27 cellular contexts compared by ENCODE assay signal in genomic region chr13:33115274-33115673, GRCh38.
"Had no signal": no experiment of that assay in that cellular context is flagged by ENCODE, and none has a peak within 500 bp of the region (broad histone marks: within the 10 kb centered on the region; RNA-seq: fewer than 3 reads in every experiment).

No MANE protein-coding gene starts in this region.

- H3K9me3 ChIP-seq: SJCRH30 had no signal

- DNase-seq: activated CD4-positive, alpha-beta memory T cell treated with anti-CD3 and anti-CD28 coated beads for 36 hours; activated CD4-positive, alpha-beta T cell treated with anti-CD3 and anti-CD28 coated beads for 1 hour; activated CD4-positive, alpha-beta T cell treated with anti-CD3 and anti-CD28 coated beads, Interleukin-2, amount 10 ng/mL, durations not matched to agents 7 days and 5 days; activated CD8-positive, alpha-beta memory T cell treated with anti-CD3 and anti-CD28 coated beads for 24 hours; activated effector memory CD4-positive, alpha-beta T cell treated with anti-CD3 and anti-CD28 coated beads, Interleukin-2, amount 50 U/mL, for 16 hours; activated naive CD4-positive, alpha-beta T cell treated with anti-CD3 and anti-CD28 coated beads for 36 hours; activated T-cell treated with anti-CD3 and anti-CD28 coated beads, Interleukin-2, amount 50 U/mL, for 4 hours; amygdala; MM.1S; NCI-H1105; NCI-H1436; NCI-H187; NCI-H2081; NCI-H510A treated with DMSO at 0.1 percent for 48 hours; NCI-H69; NK-92 treated with Interleukin-12 subunit alpha and Interleukin-12 subunit beta, amount 100 ng/mL, for 24 hours; OCI-M1; Right ventricle myocardium superior; SJCRH30; SW 1271 had no signal

- H3K36me3 Mint-ChIP-seq: activated CD4-positive, alpha-beta memory T cell treated with anti-CD3 and anti-CD28 coated beads for 36 hours; activated naive CD8-positive, alpha-beta T cell; WTC11 had no signal

- H3K4me3 Mint-ChIP-seq: activated CD4-positive, alpha-beta memory T cell treated with anti-CD3 and anti-CD28 coated beads for 36 hours; activated CD4-positive, alpha-beta T cell treated with anti-CD3 and anti-CD28 coated beads, Interleukin-2, amount 10 ng/mL, durations not matched to agents 7 days and 5 days; activated naive CD4-positive, alpha-beta T cell treated with anti-CD3 and anti-CD28 coated beads for 36 hours; activated naive CD8-positive, alpha-beta T cell; activated T-cell treated with anti-CD3 and anti-CD28 coated beads, Interleukin-2, amount 50 U/mL, for 4 hours; brain; T-helper 2 cell treated with Interferon-gamma antibody and Interleukin-4, amounts not matched to agents 5 μg/mL and 100 μg/mL, for 36 hours; WTC11 had no signal

- H3K27ac ChIP-seq: RWPE1, SJCRH30 had no signal

- H3K27me3 Mint-ChIP-seq: brain had no signal

- H3K27ac Mint-ChIP-seq: activated CD4-positive, alpha-beta memory T cell treated with anti-CD3 and anti-CD28 coated beads for 36 hours; activated CD4-positive, alpha-beta T cell treated with anti-CD3 and anti-CD28 coated beads, Interleukin-2, amount 10 ng/mL, durations not matched to agents 7 days and 5 days; activated naive CD4-positive, alpha-beta T cell treated with anti-CD3 and anti-CD28 coated beads for 36 hours; activated naive CD8-positive, alpha-beta T cell; T-helper 2 cell treated with Interferon-gamma antibody and Interleukin-4, amounts not matched to agents 5 μg/mL and 100 μg/mL, for 36 hours; WTC11 had no signal

- H3K9me3 Mint-ChIP-seq: activated CD4-positive, alpha-beta memory T cell treated with anti-CD3 and anti-CD28 coated beads for 36 hours; activated CD4-positive, alpha-beta T cell treated with anti-CD3 and anti-CD28 coated beads, Interleukin-2, amount 10 ng/mL, durations not matched to agents 7 days and 5 days; activated naive CD4-positive, alpha-beta T cell treated with anti-CD3 and anti-CD28 coated beads for 36 hours; activated T-cell treated with anti-CD3 and anti-CD28 coated beads, Interleukin-2, amount 50 U/mL, for 4 hours; brain; T-helper 2 cell treated with Interferon-gamma antibody and Interleukin-4, amounts not matched to agents 5 μg/mL and 100 μg/mL, for 36 hours; WTC11 had no signal

- H3K4me1 Mint-ChIP-seq: activated CD4-positive, alpha-beta T cell treated with anti-CD3 and anti-CD28 coated beads, Interleukin-2, amount 10 ng/mL, durations not matched to agents 7 days and 5 days had no signal

- H3K4me3 ChIP-seq: SJCRH30 had no signal

- ATAC-seq: activated T-cell treated with anti-CD3 and anti-CD28 coated beads, Interleukin-2, amount 50 U/mL, for 4 hours; Panc1; SK-N-SH treated with all-trans-retinoic acid at 6 μM for 48 hours; WTC11 had no signal

- H3K4me1 ChIP-seq: SJCRH30 had no signal

- H3K27me3 ChIP-seq: SJCRH30 had no signal
